ENCODE assay signal across 9 cellular contexts in the genomic region with DNA sequence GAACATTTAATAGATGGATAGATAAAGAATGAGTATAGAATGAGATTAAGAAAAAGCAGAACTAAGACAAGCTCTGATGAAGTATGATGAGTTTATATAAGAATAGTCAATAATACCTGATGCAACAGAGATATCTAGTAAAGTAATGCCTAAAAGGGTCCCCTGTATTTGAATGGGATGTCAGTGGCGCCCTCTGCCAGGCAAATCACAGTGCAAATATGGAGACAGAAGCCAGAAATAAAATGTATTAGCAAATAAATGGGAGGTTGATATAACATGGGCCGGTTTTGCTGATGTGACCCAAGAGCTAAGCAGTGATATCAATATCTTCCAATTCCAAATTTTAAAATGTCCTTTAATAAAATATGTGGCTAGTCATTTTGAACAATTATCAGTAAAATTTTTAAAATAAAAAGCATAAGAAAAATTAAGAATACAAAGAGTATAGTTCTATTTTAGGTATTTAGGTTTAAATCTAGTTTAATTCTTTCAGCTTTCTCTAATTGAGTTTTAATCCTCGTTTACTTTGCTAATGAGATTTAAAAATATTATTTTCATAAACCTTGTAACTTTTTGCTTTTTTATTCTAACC.
DNase-seq lines count a peak whose midpoint lies in the region; TF ChIP-seq lines count a peak whose summit lies in the region.
"Had no signal": no experiment of that assay in that cellular context is flagged by ENCODE, and none has a peak within 500 bp of the region (broad histone marks: within the 10 kb centered on the region; RNA-seq: fewer than 3 reads in every experiment).

No MANE protein-coding gene starts in this region.

- H3K4me3 Mint-ChIP-seq in activated T-helper 2 cell treated with anti-CD3 and anti-CD28 coated beads, Interferon-gamma antibody, Interleukin-2, Interleukin-4, amounts not matched to agents 10 μg/mL and 5 μg/mL and 100 μg/mL, durations not matched to agents 14 hours and 24 hours and 36 hours (ENCODE audit: low read depth), result no peak overlapping the region

- peaks cover 12% of the 10 kb centered on the region for H3K36me3 Mint-ChIP-seq in activated T-helper 2 cell treated with anti-CD3 and anti-CD28 coated beads, Interferon-gamma antibody, Interleukin-2, Interleukin-4, amounts not matched to agents 10 μg/mL and 5 μg/mL and 100 μg/mL, durations not matched to agents 14 hours and 24 hours and 36 hours (ENCODE audit: low read depth)

- H3K9me3 Mint-ChIP-seq in activated T-helper 2 cell treated with anti-CD3 and anti-CD28 coated beads, Interferon-gamma antibody, Interleukin-2, Interleukin-4, amounts not matched to agents 10 μg/mL and 5 μg/mL and 100 μg/mL, durations not matched to agents 14 hours and 24 hours and 36 hours, result no peaks in the 10 kb centered on the region

- no peak overlapping the region for H2AFZ ChIP-seq in fibroblast of lung (ENCODE audit: low read length)

- no peak overlapping the region for H3K27ac ChIP-seq in fibroblast of lung (ENCODE audit: insufficient read depth, low read length)
- H3K27ac ChIP-seq: BLaER1 had no signal

- H3K27me3 Mint-ChIP-seq in activated T-helper 2 cell treated with anti-CD3 and anti-CD28 coated beads, Interferon-gamma antibody, Interleukin-2, Interleukin-4, amounts not matched to agents 10 μg/mL and 5 μg/mL and 100 μg/mL, durations not matched to agents 14 hours and 24 hours and 36 hours (ENCODE audit: low read depth), result no peaks in the 10 kb centered on the region

- DNase-seq in DMS153 (lab: John Stamatoyannopoulos, UW), result peak; percentile 1
- DNase-seq in DMS153 treated with DMSO at 0.1 percent for 48 hours (lab: John Stamatoyannopoulos, UW; ENCODE audit: unreplicated experiment), result no peak
- peak; percentile 70 to 75 for DNase-seq in Kasumi-1 (lab: John Stamatoyannopoulos, UW)
- peak; percentile 48 to 54 for DNase-seq in activated CD4-positive, alpha-beta T cell treated with anti-CD3 and anti-CD28 coated beads, Interleukin-2, amount 50 U/mL, for 4 hours
- DNase-seq in fibroblast of lung (ENCODE audit: low read depth in 2 of 2), result peak; percentile 23 to 74
- DNase-seq in stimulated activated CD4-positive, alpha-beta T cell treated with anti-CD3 and anti-CD28 coated beads, Interleukin-2, amount 100 ng/mL, for 24 hours, result peak; percentile 40 to 44
- DNase-seq in cerebellum (ENCODE audit: low spot score), result no peak
- no peak for DNase-seq in activated T-helper 2 cell treated with anti-CD3 and anti-CD28 coated beads, Interferon-gamma antibody, Interleukin-2, Interleukin-4, amounts not matched to agents 10 μg/mL and 5 μg/mL and 100 μg/mL, durations not matched to agents 14 hours and 24 hours and 36 hours (ENCODE audit: low spot score)

- H3K79me2 ChIP-seq in fibroblast of lung (ENCODE audit: control insufficient read depth, insufficient read depth, low read length), result peaks cover 4% of the 10 kb centered on the region

- peak; percentile 63 to 76 for TF ChIP-seq CTCF in fibroblast of lung (conservative IDR thresholded peaks at IDR 0.05 in 1 of 2, IDR thresholded peaks at IDR 0.05 in 1 of 2; ENCODE audit: low read depth in 1 of 2, low read length in 2 of 2)

- H3K36me3 ChIP-seq in fibroblast of lung (ENCODE audit: control insufficient read depth, insufficient read depth, low read length), result no peaks in the 10 kb centered on the region

- H3K4me2 ChIP-seq in fibroblast of lung (ENCODE audit: extremely low read depth, insufficient read depth, low read length), result no peak overlapping the region
- H3K4me2 ChIP-seq: BLaER1 had no signal

- no peaks in the 10 kb centered on the region for H3K4me1 ChIP-seq in fibroblast of lung (ENCODE audit: control insufficient read depth, extremely low read depth, insufficient read depth, low read length)
- H3K4me1 ChIP-seq: BLaER1 had no signal

- no peak overlapping the region for H3K4me3 ChIP-seq in fibroblast of lung (replicated peaks in 1 of 4; ENCODE audit: control extremely low read depth in 1 of 4, insufficient read depth in 1 of 4, low read depth in 3 of 4, low read length in 4 of 4)
- H3K4me3 ChIP-seq: BLaER1 had no signal

- H3K4me1 Mint-ChIP-seq in activated T-helper 2 cell treated with anti-CD3 and anti-CD28 coated beads, Interferon-gamma antibody, Interleukin-2, Interleukin-4, amounts not matched to agents 10 μg/mL and 5 μg/mL and 100 μg/mL, durations not matched to agents 14 hours and 24 hours and 36 hours (ENCODE audit: low read depth), result peaks cover 4% of the 10 kb centered on the region

- intact Hi-C loops in activated T-helper 2 cell treated with anti-CD3 and anti-CD28 coated beads, Interferon-gamma antibody, Interleukin-2, Interleukin-4, amounts not matched to agents 10 μg/mL and 5 μg/mL and 100 μg/mL, durations not matched to agents 14 hours and 24 hours and 36 hours (cut with micrococcal nuclease), result no loop called here

- H3K27ac Mint-ChIP-seq in activated T-helper 2 cell treated with anti-CD3 and anti-CD28 coated beads, Interferon-gamma antibody, Interleukin-2, Interleukin-4, amounts not matched to agents 10 μg/mL and 5 μg/mL and 100 μg/mL, durations not matched to agents 14 hours and 24 hours and 36 hours, result no peak overlapping the region

- no peak overlapping the region for H3K9ac ChIP-seq in fibroblast of lung (ENCODE audit: insufficient read depth, low read length)
- H3K9ac ChIP-seq: BLaER1 had no signal

- H3K27me3 ChIP-seq in fibroblast of lung (ENCODE audit: control insufficient read depth, insufficient read depth, low read length), result no peaks in the 10 kb centered on the region
- H3K27me3 ChIP-seq: BLaER1 had no signal

- H4K20me1 ChIP-seq in fibroblast of lung (ENCODE audit: control insufficient read depth, extremely low read depth, insufficient read depth, low read length), result no peaks in the 10 kb centered on the region

- H3K9me3 ChIP-seq in fibroblast of lung (ENCODE audit: control insufficient read depth, insufficient read depth, low read depth, low read length), result no peaks in the 10 kb centered on the region

Comparison
In these comparisons a context has a peak if more than half of its experiments do, and no peak if none do; other contexts are left out.
1. DNase-seq: peak in DMS153 (single experiment), Kasumi-1 (2 of 2), activated CD4-positive, alpha-beta T cell treated with anti-CD3 and anti-CD28 coated beads, Interleukin-2, amount 50 U/mL, for 4 hours (2 of 2), fibroblast of lung (2 of 2) and stimulated activated CD4-positive, alpha-beta T cell treated with anti-CD3 and anti-CD28 coated beads, Interleukin-2, amount 100 ng/mL, for 24 hours (2 of 2); none in DMS153 treated with DMSO at 0.1 percent for 48 hours (single experiment), cerebellum (single experiment) and activated T-helper 2 cell treated with anti-CD3 and anti-CD28 coated beads, Interferon-gamma antibody, Interleukin-2, Interleukin-4, amounts not matched to agents 10 μg/mL and 5 μg/mL and 100 μg/mL, durations not matched to agents 14 hours and 24 hours and 36 hours (single experiment).